Comparison of ENCODE assay signal across 8 cellular contexts in genomic region chr17:28745777-28746473, GRCh38. TPM values are rescaled to one million over a fixed set of nuclear protein-coding genes. Genes with fewer than 3 reads are reported as not detected.
DNase-seq lines count a peak whose midpoint lies in the region; ATAC-seq and TF ChIP-seq lines count a peak whose summit lies in the region.

No MANE protein-coding gene starts in this region.

- H3K27ac ChIP-seq in GM23338 (ENCODE audit: low read depth) (peak overlapping the region; percentile 99), WERI-Rb-1 (peak overlapping the region; percentile 93), right cardiac atrium (ENCODE audit: low read length) (no peak overlapping the region), skin epidermis (peak overlapping the region in 20 of 21 experiments; percentile 75 to 98 (median 93))

- H3K4me3 Mint-ChIP-seq in GM23338, result peak overlapping the region; percentile 91

- H2AFZ ChIP-seq in GM23338, result no peak overlapping the region

- DNase-seq in GM23338 (ENCODE audit: low spot score) (peak; percentile 60), WERI-Rb-1 (no peak), right cardiac atrium (peak in 2 of 3 donors; percentile 26 to 52), pons (ENCODE audit: low spot score) (no peak), mesenteric fat pad (ENCODE audit: low spot score) (no peak)

- H3K4me3 ChIP-seq in GM23338, result peak overlapping the region; percentile 93
- peak overlapping the region; percentile 87 for H3K4me3 ChIP-seq in WERI-Rb-1 (ENCODE audit: low read depth, low read length)
- no peak overlapping the region for H3K4me3 ChIP-seq in right cardiac atrium (ENCODE audit: low read length)
- H3K4me3 ChIP-seq in skin epidermis, result peak overlapping the region; percentile 45 to 84 (median 72)

- no peaks in the 10 kb centered on the region for H3K27me3 ChIP-seq in GM23338 (ENCODE audit: insufficient read depth)
- no peaks in the 10 kb centered on the region for H3K27me3 ChIP-seq in WERI-Rb-1 (ENCODE audit: insufficient read depth, low read depth, severe bottlenecking)
- H3K27me3 ChIP-seq in right cardiac atrium (ENCODE audit: control insufficient read depth, insufficient read depth), result no peaks in the 10 kb centered on the region

- peaks cover 15% of the 10 kb centered on the region for H4K20me1 ChIP-seq in GM23338 (replicated peaks; ENCODE audit: insufficient read depth)

- peak overlapping the region; percentile 98 for H3K27ac Mint-ChIP-seq in GM23338

- ATAC-seq in GM23338, result peak; percentile 1
- ATAC-seq in right cardiac atrium, result no peak
- no peak for ATAC-seq in HG03108 (IDR thresholded peaks at IDR 0.05; ENCODE audit: unreplicated experiment)
- ATAC-seq in GM18511 (IDR thresholded peaks at IDR 0.05; ENCODE audit: unreplicated experiment), result no peak

- peaks cover 32% of the 10 kb centered on the region for H3K79me2 ChIP-seq in GM23338 (replicated peaks; ENCODE audit: insufficient read depth)

- 77% methylated on average over 5 of the region's 5 CpGs for WGBS in right cardiac atrium

- H3F3A ChIP-seq in GM23338 (replicated peaks; ENCODE audit: low read depth), result peaks cover 53% of the 10 kb centered on the region

- TF ChIP-seq CTCF in GM23338 (conservative IDR thresholded peaks at IDR 0.05; ENCODE audit: low read depth in 2 of 2), result no peak
- no peak for TF ChIP-seq CTCF in WERI-Rb-1 (IDR thresholded peaks at IDR 0.05; ENCODE audit: low read depth, low read length)

- H3K4me1 Mint-ChIP-seq in GM23338, result peaks cover 47% of the 10 kb centered on the region

- no peaks in the 10 kb centered on the region for H3K9me2 ChIP-seq in GM23338 (ENCODE audit: insufficient read depth)

- intact Hi-C loops in right cardiac atrium (cut with DNase I), result no loop called here

- H3K4me1 ChIP-seq in GM23338 (ENCODE audit: insufficient read depth) (peaks cover 38% of the 10 kb centered on the region), right cardiac atrium (ENCODE audit: control insufficient read depth, insufficient read depth, low read length) (peaks cover 3% of the 10 kb centered on the region)

- H3K9me3 ChIP-seq in WERI-Rb-1 (ENCODE audit: severe bottlenecking) (no peaks in the 10 kb centered on the region), right cardiac atrium (ENCODE audit: control insufficient read depth, low read length) (no peaks in the 10 kb centered on the region)

- H3K36me3 ChIP-seq in GM23338 (ENCODE audit: insufficient read depth) (peaks cover 22% of the 10 kb centered on the region), WERI-Rb-1 (peaks cover 64% of the 10 kb centered on the region)

- H3K27me3 Mint-ChIP-seq in GM23338 (ENCODE audit: insufficient read depth, low read depth, poor library complexity), result peaks cover 50% of the 10 kb centered on the region

- H3K36me3 Mint-ChIP-seq in GM23338 (ENCODE audit: low read depth), result peaks cover 64% of the 10 kb centered on the region

- peak overlapping the region; percentile 96 for H3K4me2 ChIP-seq in GM23338

- no peaks in the 10 kb centered on the region for H3K9me3 Mint-ChIP-seq in GM23338

TF ChIP-seq in GM23338, 12 proteins besides CTCF, POLR2A, EP300 and RAD21:
- TF ChIP-seq CREB1 (CRISPR knock-in tag; IDR thresholded peaks at IDR 0.05; ENCODE audit: low read depth), result no peak
- no peak for TF ChIP-seq NANOG (IDR thresholded peaks at IDR 0.05; ENCODE audit: borderline replicate concordance)
- no peak for TF ChIP-seq ZNF331 (CRISPR knock-in tag; IDR thresholded peaks at IDR 0.05; ENCODE audit: low read depth)
- no peak for TF ChIP-seq ETS1 (IDR thresholded peaks at IDR 0.05)
- TF ChIP-seq POLR2AphosphoS5 (IDR thresholded peaks at IDR 0.05; ENCODE audit: low read depth), result no peak
- TF ChIP-seq STAT1 (IDR thresholded peaks at IDR 0.05; ENCODE audit: unreplicated experiment), result no peak
- no peak for TF ChIP-seq ZNF114 (CRISPR knock-in tag; IDR thresholded peaks at IDR 0.05)

RNA-seq across cellular contexts. Expression of gene TRAF4, which starts 2.1 kb away (rescaled TPM):
- 117 and 152 TPM in 2 replicates for total RNA-seq in GM23338 (2014; rRNA removed; shearing (Covaris generic))
- polyA plus RNA-seq in GM23338 (2016; fragmentation: Nextera tagmentation; extraction: Ambion mirVana), result 59.0 and 63.5 TPM in 2 replicates
- total RNA-seq in right cardiac atrium, result 1 to 10 TPM; 2.9 to 8.9 (median 4.8) TPM
- 4.5 TPM for polyA plus RNA-seq in right cardiac atrium
- total RNA-seq in mesenteric fat pad, result 17.5 TPM

RNA-seq across cellular contexts. Expression of gene NEK8, which starts 17.3 kb away (rescaled TPM):
- 13.2 and 14.9 TPM in 2 replicates for total RNA-seq in GM23338 (2014; rRNA removed; shearing (Covaris generic))
- polyA plus RNA-seq in GM23338 (2016; fragmentation: Nextera tagmentation; extraction: Ambion mirVana), result 8.9 and 10.0 TPM in 2 replicates
- total RNA-seq in right cardiac atrium, result 1 to 10 TPM; 1.0 to 1.6 (median 1.2) TPM
- polyA plus RNA-seq in right cardiac atrium, result 0.81 TPM
- 2.3 TPM for total RNA-seq in mesenteric fat pad

RNA-seq across cellular contexts. Expression of gene TLCD1, which starts 19.9 kb away (rescaled TPM):
- total RNA-seq in GM23338 (2014; rRNA removed; shearing (Covaris generic)), result 16.9 and 26.5 TPM in 2 replicates
- polyA plus RNA-seq in GM23338 (2016; fragmentation: Nextera tagmentation; extraction: Ambion mirVana) (47.0 and 47.7 TPM in 2 replicates), right cardiac atrium (1.5 TPM)
- total RNA-seq in right cardiac atrium (1 to 10 TPM; 1.7 to 3.8 (median 2.5) TPM), mesenteric fat pad (3.4 TPM)

RNA-seq across cellular contexts. Expression of gene RPL23A, which starts 26.1 kb away (rescaled TPM):
- 592 and 656 TPM in 2 replicates for total RNA-seq in GM23338 (2014; rRNA removed; shearing (Covaris generic))
- polyA plus RNA-seq in GM23338 (2016; fragmentation: Nextera tagmentation; extraction: Ambion mirVana) (1,994 and 2,198 TPM in 2 replicates), right cardiac atrium (817 TPM)
- total RNA-seq in right cardiac atrium (1,000 to 10,000 TPM in 1 of 4 donors, 100 to 1,000 TPM in 3; 939 to 1,151 (median 992) TPM), mesenteric fat pad (1,078 TPM)

RNA-seq across cellular contexts. Expression of gene RAB34, which starts 28.3 kb away (rescaled TPM):
- 381 and 394 TPM in 2 replicates for total RNA-seq in GM23338 (2014; rRNA removed; shearing (Covaris generic))
- polyA plus RNA-seq in GM23338 (2016; fragmentation: Nextera tagmentation; extraction: Ambion mirVana), result 174 and 184 TPM in 2 replicates
- total RNA-seq in right cardiac atrium, result 10 to 100 TPM; 56.9 to 62.2 (median 59.8) TPM
- 57.6 TPM for polyA plus RNA-seq in right cardiac atrium
- total RNA-seq in mesenteric fat pad, result 43.3 TPM

Comparison
In these comparisons a context has a peak if more than half of its experiments do, and no peak if none do; other contexts are left out.
1. DNase-seq: peak in GM23338 (single experiment) and right cardiac atrium (2 of 3); none in WERI-Rb-1 (single experiment), pons (single experiment) and mesenteric fat pad (single experiment).